ENCODE assay signal across 8 cellular contexts in genomic region chr2:169824373-169825333, GRCh38. TPM values are rescaled to one million over a fixed set of nuclear protein-coding genes. Genes with fewer than 3 reads are reported as not detected.
DNase-seq lines count a peak whose midpoint lies in the region; FAIRE-seq and TF ChIP-seq lines count a peak whose summit lies in the region.

TSS of gene METTL5 (minus strand) at chr2:169824905. CDS start at chr2:169824597, 308 bp downstream.

- H3K27me3 ChIP-seq in H9 (ENCODE audit: insufficient read depth, low read length) = no peaks in the 10 kb centered on the region
- no peaks in the 10 kb centered on the region for H3K27me3 ChIP-seq in neuron (ENCODE audit: insufficient read depth, low read length)

- peaks cover 8 to 27% (median 21%) of the 10 kb centered on the region in 3 experiments for H3K36me3 Mint-ChIP-seq in H9 (ENCODE audit: insufficient read depth in 1 of 3, low read depth in 3 of 3)

- H3K4me2 ChIP-seq in H9 (ENCODE audit: insufficient read depth, insufficient read length, low read length) = peak within 1 kb of the TSS; percentile 100

- H2BK20ac ChIP-seq in H9 (ENCODE audit: low read depth, low read length, poor library complexity, severe bottlenecking) = no peak within 1 kb of the TSS

- H2BK120ac ChIP-seq in H9 (ENCODE audit: low read depth, low read length, poor library complexity, severe bottlenecking) = no peak within 1 kb of the TSS

- H3K4me1 Mint-ChIP-seq in H9 = peaks cover 26 to 30% of the 10 kb centered on the region in 2 experiments

- no CpG with 5 or more reads among the region's 61 CpGs for WGBS in H9 (ENCODE audit: extremely low coverage, insufficient read length, low lambda C conversion rate)

- no peak within 1 kb of the TSS for H2BK5ac ChIP-seq in H9 (ENCODE audit: insufficient read length, low read length)

- H3K27ac ChIP-seq in H9 (ENCODE audit: insufficient read length, low read depth, low read length) (no peak within 1 kb of the TSS), substantia nigra (ENCODE audit: low read depth, low read length, poor library complexity, severe bottlenecking) (peak within 1 kb of the TSS; percentile 15)

- no peaks in the 10 kb centered on the region for H3K9me3 ChIP-seq in H9 (ENCODE audit: control insufficient read depth, low read depth, low read length)
- H3K9me3 ChIP-seq in neuron (ENCODE audit: low read length) = no peaks in the 10 kb centered on the region

- no peak within 1 kb of the TSS for H4K91ac ChIP-seq in H9 (ENCODE audit: insufficient read length, low read depth, low read length)

- H3K23ac ChIP-seq in H9 (ENCODE audit: insufficient read length, low read depth, low read length) = peak within 1 kb of the TSS; percentile 84

- H3K4me3 Mint-ChIP-seq in H9 = peak within 1 kb of the TSS; percentile 73 to 87

- no peak for FAIRE-seq in frontal cortex (lab: Jason Lieb, UNC)

- no peak within 1 kb of the TSS for H2BK15ac ChIP-seq in H9 (ENCODE audit: low read depth, low read length)

- peak; percentile 98 for TF ChIP-seq CTCF in H9 (conservative IDR thresholded peaks at IDR 0.05)

- no peak within 1 kb of the TSS for H3T11ph ChIP-seq in H9 (ENCODE audit: low read length)

- peaks cover 0 to 3% of the 10 kb centered on the region in 2 experiments; a peak in 2 of 5 replicates for H3K9me3 Mint-ChIP-seq in H9

- peaks cover 11% of the 10 kb centered on the region for H3K23me2 ChIP-seq in H9 (ENCODE audit: insufficient read length, low read depth, low read length, poor library complexity, severe bottlenecking)

- no peaks in the 10 kb centered on the region for H3K4me1 ChIP-seq in H9 (ENCODE audit: insufficient read depth, low read length)
- H3K4me1 ChIP-seq in neuron (ENCODE audit: insufficient read depth, low read length) = peaks cover 19% of the 10 kb centered on the region

- peaks cover 9% of the 10 kb centered on the region for H3K36me3 ChIP-seq in neuron (ENCODE audit: insufficient read depth, low read length)

- H3K79me1 ChIP-seq in H9 (ENCODE audit: insufficient read depth, low read depth, low read length, poor library complexity, severe bottlenecking) = no peaks in the 10 kb centered on the region

- peaks cover 9% of the 10 kb centered on the region for H3K27me3 Mint-ChIP-seq in H9 (ENCODE audit: low read depth)

- H3K4ac ChIP-seq in H9 (ENCODE audit: low read depth, low read length) = no peak within 1 kb of the TSS

- in situ Hi-C loops in SK-MEL-5 (cut with HindIII; ENCODE audit: low pct_unique_long_range_greater_than_20kb, low sequenced_read_pairs) = no loop called here

- H3K56ac ChIP-seq in H9 (ENCODE audit: insufficient read length, low read depth, low read length) = no peak within 1 kb of the TSS

- H3K9ac ChIP-seq in H9 (ENCODE audit: extremely low read depth, insufficient read length, low read length) = peak within 1 kb of the TSS; percentile 81

- peaks cover 3% of the 10 kb centered on the region; the same call in 1 of the 2 replicates for H3K79me2 ChIP-seq in H9 (ENCODE audit: insufficient read depth, low read length)

- H2AFZ ChIP-seq in H9 (ENCODE audit: low read length) (peak within 1 kb of the TSS; percentile 95), neuron (ENCODE audit: low read depth, low read length) (peak within 1 kb of the TSS; percentile 95)

- peak within 1 kb of the TSS; percentile 82 for H3K18ac ChIP-seq in H9 (ENCODE audit: insufficient read length, low read depth, low read length)

- H2AK5ac ChIP-seq in H9 (ENCODE audit: insufficient read length, low read length) = no peak within 1 kb of the TSS

- H2BK12ac ChIP-seq in H9 (ENCODE audit: insufficient read length, low read depth, low read length) = no peak within 1 kb of the TSS

- H4K20me1 ChIP-seq in H9 (ENCODE audit: control insufficient read depth, insufficient read depth, insufficient read length) = peaks cover 3% of the 10 kb centered on the region

- H4K8ac ChIP-seq in H9 (replicated peaks; ENCODE audit: insufficient read length, low read depth, low read length) = no peak within 1 kb of the TSS

- no peak within 1 kb of the TSS for H4K5ac ChIP-seq in H9 (ENCODE audit: insufficient read length, low read depth, low read length)

- peak within 1 kb of the TSS; percentile 91 for H3K4me3 ChIP-seq in neuron (ENCODE audit: low read length)

- DNase-seq in GDM1 (lab: John Stamatoyannopoulos, UW) = peak; percentile 73
- peak; percentile 91 for DNase-seq in H9
- peak; percentile 71 for DNase-seq in M059J (ENCODE audit: low read depth)
- peak; percentile 76 for DNase-seq in SK-MEL-5 (ENCODE audit: low read depth, low spot score)
- peak; percentile 85 for DNase-seq in activated naive CD4-positive, alpha-beta T cell treated with Interleukin-2 at 50 U/mL for 16 hours
- DNase-seq in frontal cortex (ENCODE audit: low spot score in 2 of 2) = peak; percentile 86 to 89
- DNase-seq in substantia nigra (lab: John Stamatoyannopoulos, UW) = peak in 48 of 49 donors; percentile 14 to 89 (median 78)

- peak within 1 kb of the TSS; percentile 81 for H3K14ac ChIP-seq in H9 (ENCODE audit: insufficient read depth, low read length)

- H3K27ac Mint-ChIP-seq in H9 = peak within 1 kb of the TSS; percentile 4 to 73 (median 35); a peak in 4 of 7 replicates

RNA-seq across cellular contexts. Expression of gene METTL5, which starts in this region (rescaled TPM):
- 92.0 and 94.7 TPM in 2 replicates for total RNA-seq in H9 (2021)
- total RNA-seq in M059J (2014; rRNA removed; shearing (Covaris generic)) = 89.6 and 92.4 TPM in 2 replicates
- 44.7 and 52.2 TPM in 2 replicates for total RNA-seq in SK-MEL-5 (2014; rRNA removed; shearing (Covaris generic))
- polyA plus RNA-seq in SK-MEL-5 (2015; cell fraction: cytosol; rRNA removed) = 49.9 and 55.5 TPM in 2 replicates
- polyA plus RNA-seq in SK-MEL-5 (2015; cell fraction: nucleus; rRNA removed) = 33.3 and 60.7 TPM in 2 replicates
- total RNA-seq in frontal cortex = 39.5 TPM
